ENCODE assay signal across 18 cellular contexts in genomic region chr2:233919938-233920337, GRCh38. TPM values are rescaled to one million over a fixed set of nuclear protein-coding genes. Genes with fewer than 3 reads are reported as not detected.
DNase-seq lines count a peak whose midpoint lies in the region; ATAC-seq and TF ChIP-seq lines count a peak whose summit lies in the region.
"Had no signal": no experiment of that assay in that cellular context is flagged by ENCODE, and none has a peak within 500 bp of the region (broad histone marks: within the 10 kb centered on the region; RNA-seq: fewer than 3 reads in every experiment).

No MANE protein-coding gene starts in this region.

- H3K9me3 Mint-ChIP-seq in activated naive CD4-positive, alpha-beta T cell treated with anti-CD3 and anti-CD28 coated beads for 36 hours = no peaks in the 10 kb centered on the region
- H3K9me3 Mint-ChIP-seq in activated naive CD4-positive, alpha-beta T cell treated with anti-CD3 and anti-CD28 coated beads, Interleukin-2, amount 10 ng/mL, durations not matched to agents 7 days and 5 days = no peaks in the 10 kb centered on the region
- H3K9me3 Mint-ChIP-seq in neural progenitor cell = no peaks in the 10 kb centered on the region

- no peak overlapping the region for H3K27ac ChIP-seq in neural progenitor cell
- H3K27ac ChIP-seq: SJCRH30, skin epidermis, upper lobe of right lung had no signal

- H3K4me1 ChIP-seq in neural progenitor cell = peaks cover 46% of the 10 kb centered on the region
- H3K4me1 ChIP-seq in BE2C = no peaks in the 10 kb centered on the region
- H3K4me1 ChIP-seq: SJCRH30, upper lobe of right lung had no signal

- H3K36me3 ChIP-seq in neural progenitor cell (no peaks in the 10 kb centered on the region), BE2C (no peaks in the 10 kb centered on the region)
- H3K36me3 ChIP-seq: SJCRH30, upper lobe of right lung had no signal

- CTCF ChIA-PET in activated naive CD4-positive, alpha-beta T cell treated with anti-CD3 and anti-CD28 coated beads for 36 hours (lab: Charles Lee) = interaction anchor here (0.6 kb wide), 1 partner anchor 1670 kb away, joined by 3 read pairs; no protein-coding TSS in a partner anchor
- CTCF ChIA-PET in activated naive CD4-positive, alpha-beta T cell treated with anti-CD3 and anti-CD28 coated beads, Interleukin-2, amount 10 ng/mL, durations not matched to agents 7 days and 5 days (lab: Charles Lee) = no interaction called here

- ATAC-seq in stimulated activated naive CD8-positive, alpha-beta T cell treated with anti-CD3 and anti-CD28 coated beads, Interleukin-15, Interleukin-2, amounts not matched to agents 100 U/mL and 50 U/mL, for 24 hours = peak; percentile 80
- ATAC-seq: left cardiac atrium; naive thymus-derived CD4-positive, alpha-beta T cell; upper lobe of right lung had no signal

- intact Hi-C loops in activated naive CD4-positive, alpha-beta T cell treated with anti-CD3 and anti-CD28 coated beads for 36 hours (cut with micrococcal nuclease) = no loop called here

- DNase-seq in activated naive CD4-positive, alpha-beta T cell treated with anti-CD3 and anti-CD28 coated beads for 36 hours = peak; percentile 36
- DNase-seq in activated naive CD4-positive, alpha-beta T cell treated with anti-CD3 and anti-CD28 coated beads, Interleukin-2, amount 10 ng/mL, durations not matched to agents 7 days and 5 days = no peak
- DNase-seq in NOMO-1 treated with DMSO at 0.1 percent for 48 hours (lab: John Stamatoyannopoulos, UW; ENCODE audit: unreplicated experiment) (peak; percentile 43), choroid plexus epithelial cell (ENCODE audit: low read depth) (peak; percentile 32), hippocampal formation (lab: John Stamatoyannopoulos, UW) (no peak), neural progenitor cell (ENCODE audit: low spot score) (no peak), BE2C (no peak)
- DNase-seq in stimulated activated naive CD8-positive, alpha-beta T cell treated with anti-CD3 and anti-CD28 coated beads, Interleukin-15, Interleukin-2, amounts not matched to agents 100 U/mL and 50 U/mL, for 24 hours = no peak
- DNase-seq: activated effector memory CD4-positive, alpha-beta T cell treated with Interleukin-2 at 50 U/mL for 16 hours; DND-41; glutamatergic neuron; left cardiac atrium; MM.1S; naive thymus-derived CD4-positive, alpha-beta T cell; NCI-H345; SJCRH30; upper lobe of right lung had no signal

- H3K4me3 Mint-ChIP-seq in activated naive CD4-positive, alpha-beta T cell treated with anti-CD3 and anti-CD28 coated beads for 36 hours = no peak overlapping the region
- H3K4me3 Mint-ChIP-seq in activated naive CD4-positive, alpha-beta T cell treated with anti-CD3 and anti-CD28 coated beads, Interleukin-2, amount 10 ng/mL, durations not matched to agents 7 days and 5 days = no peak overlapping the region
- no peak overlapping the region for H3K4me3 Mint-ChIP-seq in neural progenitor cell
- H3K4me3 Mint-ChIP-seq: naive thymus-derived CD4-positive, alpha-beta T cell had no signal

- no peaks in the 10 kb centered on the region for H3K36me3 Mint-ChIP-seq in activated naive CD4-positive, alpha-beta T cell treated with anti-CD3 and anti-CD28 coated beads for 36 hours (ENCODE audit: low read depth)
- no peaks in the 10 kb centered on the region for H3K36me3 Mint-ChIP-seq in activated naive CD4-positive, alpha-beta T cell treated with anti-CD3 and anti-CD28 coated beads, Interleukin-2, amount 10 ng/mL, durations not matched to agents 7 days and 5 days
- H3K36me3 Mint-ChIP-seq in neural progenitor cell = no peaks in the 10 kb centered on the region
- H3K36me3 Mint-ChIP-seq: naive thymus-derived CD4-positive, alpha-beta T cell had no signal

- H3K9ac ChIP-seq in neural progenitor cell = no peak overlapping the region

- H3K4me2 ChIP-seq in neural progenitor cell = no peak overlapping the region

- H4K20me1 ChIP-seq in neural progenitor cell (ENCODE audit: low read depth) = no peaks in the 10 kb centered on the region

- H2AFZ ChIP-seq in neural progenitor cell (replicated peaks) = no peak overlapping the region

- TF ChIP-seq CTCF in choroid plexus epithelial cell (conservative IDR thresholded peaks at IDR 0.05; ENCODE audit: low read depth, low read length) (no peak), neural progenitor cell (IDR thresholded peaks at IDR 0.05) (no peak), BE2C (IDR thresholded peaks at IDR 0.05; ENCODE audit: low read depth, low read length) (no peak)

- H3F3A ChIP-seq in neural progenitor cell (ENCODE audit: low read depth) = peaks cover 29% of the 10 kb centered on the region

- no peaks in the 10 kb centered on the region for H3K27me3 ChIP-seq in neural progenitor cell
- H3K27me3 ChIP-seq in BE2C = no peaks in the 10 kb centered on the region

- H3K27ac Mint-ChIP-seq in activated naive CD4-positive, alpha-beta T cell treated with anti-CD3 and anti-CD28 coated beads for 36 hours = no peak overlapping the region
- no peak overlapping the region for H3K27ac Mint-ChIP-seq in activated naive CD4-positive, alpha-beta T cell treated with anti-CD3 and anti-CD28 coated beads, Interleukin-2, amount 10 ng/mL, durations not matched to agents 7 days and 5 days
- no peak overlapping the region for H3K27ac Mint-ChIP-seq in neural progenitor cell
- H3K27ac Mint-ChIP-seq: naive thymus-derived CD4-positive, alpha-beta T cell had no signal

- H3K4me3 ChIP-seq in choroid plexus epithelial cell (ENCODE audit: low read depth, low read length) (no peak overlapping the region), neural progenitor cell (no peak overlapping the region), BE2C (ENCODE audit: low read depth, low read length) (no peak overlapping the region)
- H3K4me3 ChIP-seq: SJCRH30, skin epidermis, upper lobe of right lung had no signal

- peaks cover 9% of the 10 kb centered on the region for H3K79me2 ChIP-seq in neural progenitor cell (ENCODE audit: low read depth)

- no peaks in the 10 kb centered on the region for H3K9me3 ChIP-seq in neural progenitor cell (ENCODE audit: low read depth)
- H3K9me3 ChIP-seq in BE2C = no peaks in the 10 kb centered on the region
- H3K9me3 ChIP-seq: SJCRH30, upper lobe of right lung had no signal

- H3K4me1 Mint-ChIP-seq in activated naive CD4-positive, alpha-beta T cell treated with anti-CD3 and anti-CD28 coated beads for 36 hours (ENCODE audit: low read depth) = peaks cover 5% of the 10 kb centered on the region
- H3K4me1 Mint-ChIP-seq in activated naive CD4-positive, alpha-beta T cell treated with anti-CD3 and anti-CD28 coated beads, Interleukin-2, amount 10 ng/mL, durations not matched to agents 7 days and 5 days = peaks cover 2% of the 10 kb centered on the region
- peaks cover 46% of the 10 kb centered on the region for H3K4me1 Mint-ChIP-seq in neural progenitor cell

- H3K27me3 Mint-ChIP-seq in activated naive CD4-positive, alpha-beta T cell treated with anti-CD3 and anti-CD28 coated beads for 36 hours (ENCODE audit: low read depth) = peaks cover 12% of the 10 kb centered on the region
- peaks cover 26% of the 10 kb centered on the region for H3K27me3 Mint-ChIP-seq in activated naive CD4-positive, alpha-beta T cell treated with anti-CD3 and anti-CD28 coated beads, Interleukin-2, amount 10 ng/mL, durations not matched to agents 7 days and 5 days
- H3K27me3 Mint-ChIP-seq in neural progenitor cell (ENCODE audit: insufficient read depth, low read depth) = peaks cover 8% of the 10 kb centered on the region

RNA-seq across cellular contexts. Expression of gene TRPM8, which starts 2.8 kb away (rescaled TPM):
- total RNA-seq in activated naive CD4-positive, alpha-beta T cell treated with anti-CD3 and anti-CD28 coated beads for 36 hours = not detected
- total RNA-seq in neural progenitor cell (ENCODE audit: low replicate concordance) = 4.9 and 7.5 TPM in 2 replicates
- 5.8 TPM for polyA plus RNA-seq in BE2C (2012; ENCODE audit: insufficient read depth, insufficient read length, low read depth)
- total RNA-seq: left cardiac atrium; naive thymus-derived CD4-positive, alpha-beta T cell; upper lobe of right lung had no signal
- polyA plus RNA-seq: naive thymus-derived CD4-positive, alpha-beta T cell had no signal

Comparison
In these comparisons a context has a peak if more than half of its experiments do, and no peak if none do; other contexts are left out.
1. DNase-seq: peak in activated naive CD4-positive, alpha-beta T cell treated with anti-CD3 and anti-CD28 coated beads for 36 hours (single experiment), NOMO-1 treated with DMSO at 0.1 percent for 48 hours (single experiment) and choroid plexus epithelial cell (single experiment); none in activated naive CD4-positive, alpha-beta T cell treated with anti-CD3 and anti-CD28 coated beads, Interleukin-2, amount 10 ng/mL, durations not matched to agents 7 days and 5 days (single experiment), stimulated activated naive CD8-positive, alpha-beta T cell treated with anti-CD3 and anti-CD28 coated beads, Interleukin-15, Interleukin-2, amounts not matched to agents 100 U/mL and 50 U/mL, for 24 hours (single experiment), hippocampal formation (0 of 2), neural progenitor cell (single experiment) and BE2C (single experiment).